ENCODE assay signal across 31 cellular contexts in the genomic region with DNA sequence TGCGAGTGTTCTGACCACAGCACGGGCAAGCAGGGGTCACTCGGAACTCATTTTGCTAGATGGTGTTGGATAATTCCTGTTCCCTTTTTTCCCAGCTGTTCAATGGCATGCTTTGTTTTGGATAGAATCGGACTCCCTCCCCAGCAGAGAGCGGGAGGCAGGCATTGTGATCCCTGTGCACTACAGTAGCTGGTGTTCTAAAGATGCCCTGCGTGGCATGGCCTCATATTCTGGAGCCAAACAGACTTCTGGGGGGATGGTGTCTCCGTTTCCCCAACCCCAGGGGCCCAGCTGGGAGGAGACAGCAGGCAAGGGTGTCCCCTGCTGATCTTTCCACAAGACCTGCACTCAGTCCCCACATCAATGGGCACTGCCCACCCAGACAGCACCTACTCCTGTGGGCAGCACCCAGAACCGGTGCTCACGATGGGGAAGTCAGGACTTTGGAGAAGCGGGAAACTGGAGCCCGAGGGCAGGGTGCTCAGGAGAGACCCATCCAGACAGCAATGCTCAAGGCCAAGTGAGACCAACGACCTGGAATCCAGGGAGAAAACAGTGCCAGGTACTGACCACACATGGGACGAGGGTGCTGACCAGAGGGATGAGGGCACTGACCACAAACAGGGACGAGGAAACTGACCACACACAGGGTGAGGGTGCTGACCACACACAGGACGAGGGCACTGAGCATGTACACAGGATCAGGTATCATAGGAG.
A peak's percentile ranks its signal among the peaks of the same experiment; 100 is the strongest.
DNase-seq lines count a peak whose midpoint lies in the region; ATAC-seq, FAIRE-seq and TF ChIP-seq lines count a peak whose summit lies in the region.
"Had no signal": no experiment of that assay in that cellular context is flagged by ENCODE, and none has a peak within 500 bp of the region (broad histone marks: within the 10 kb centered on the region; RNA-seq: fewer than 3 reads in every experiment).

No MANE protein-coding gene starts in this region.

- ATAC-seq in pancreas (no peak), lower lobe of right lung (no peak)
- ATAC-seq: activated naive CD4-positive, alpha-beta T cell treated with anti-CD3 and anti-CD28 coated beads, Interleukin-2, amount 50 U/mL, for 72 hours; CD8-positive, alpha-beta T cell; left lung; naive thymus-derived CD4-positive, alpha-beta T cell; SK-N-SH treated with all-trans-retinoic acid at 6 μM for 48 hours; T-helper 17 cell had no signal

- peaks cover 0 to 6% of the 10 kb centered on the region in 2 donors for H3K9me3 ChIP-seq in right atrium auricular region
- peaks cover 9% of the 10 kb centered on the region for H3K9me3 ChIP-seq in left ventricle myocardium inferior (replicated peaks)
- H3K9me3 ChIP-seq in pancreas: no peaks in the 10 kb centered on the region
- H3K9me3 ChIP-seq in lower lobe of right lung: no peaks in the 10 kb centered on the region
- H3K9me3 ChIP-seq: HAP-1, left lung, MG63, thoracic aorta had no signal

- intact Hi-C loops in left ventricle myocardium inferior (cut with micrococcal nuclease) (no loop called here), pancreas (cut with DNase I) (no loop called here), lower lobe of right lung (cut with DNase I) (no loop called here)

- H3K27me3 ChIP-seq in right atrium auricular region (no peaks in the 10 kb centered on the region), left ventricle myocardium inferior (ENCODE audit: low read depth) (peaks cover 60% of the 10 kb centered on the region), pancreas (no peaks in the 10 kb centered on the region), lower lobe of right lung (ENCODE audit: low read depth) (peaks cover 13% of the 10 kb centered on the region)
- H3K27me3 ChIP-seq: brain microvascular endothelial cell, MG63 had no signal

- no peak overlapping the region for H3K27ac ChIP-seq in right atrium auricular region
- H3K27ac ChIP-seq in left ventricle myocardium inferior (replicated peaks): no peak overlapping the region
- no peak overlapping the region for H3K27ac ChIP-seq in pancreas
- no peak overlapping the region for H3K27ac ChIP-seq in lower lobe of right lung
- H3K27ac ChIP-seq: brain microvascular endothelial cell, KMS-11, left lung, PC-9, skin epidermis, thoracic aorta had no signal

- in situ Hi-C loops in KBM-7 (cut with MboI; ENCODE audit: low pct_unique_long_range_greater_than_20kb, low sequenced_read_pairs): no loop called here

- FAIRE-seq in pancreas (lab: Jason Lieb, UNC): no peak
- FAIRE-seq: TTC549 had no signal

- H3K4me3 ChIP-seq in right atrium auricular region (no peak overlapping the region), left ventricle myocardium inferior (no peak overlapping the region), pancreas (no peak overlapping the region), lower lobe of right lung (no peak overlapping the region)
- H3K4me3 ChIP-seq: HAP-1, left lung, MG63, PC-9, skin epidermis, thoracic aorta had no signal

- 50 to 59% methylated on average over 15 of the region's 15 CpGs for WGBS in pancreas, 2 donors

- DNase-seq in right atrium auricular region (ENCODE audit: low spot score) (peak; percentile 28), left ventricle myocardium inferior (no peak), globus pallidus (ENCODE audit: low spot score) (peak; percentile 68), pons (ENCODE audit: low spot score) (peak; percentile 85), KBM-7 (no peak), pancreas (no peak), NCI-H510A (lab: John Stamatoyannopoulos, UW) (no peak), lower lobe of right lung (no peak)
- DNase-seq: activated CD4-positive, CD25-positive, alpha-beta regulatory T cell; brain microvascular endothelial cell; DMS 273 treated with DMSO at 0.1 percent for 48 hours; effector CD4-positive, alpha-beta T cell; immature natural killer cell; MG63; naive thymus-derived CD4-positive, alpha-beta T cell; NCI-H1105 treated with DMSO at 0.1 percent for 48 hours; NCI-H2029 treated with DMSO at 0.1 percent for 48 hours; NCI-H526 treated with DMSO at 0.1 percent for 48 hours; PC-9; Right ventricle myocardium superior; stimulated activated naive CD4-positive, alpha-beta T cell treated with Interleukin-2 at 50 U/mL for 16 hours; T-helper 17 cell had no signal

- H3K36me3 ChIP-seq in right atrium auricular region (no peaks in the 10 kb centered on the region), left ventricle myocardium inferior (no peaks in the 10 kb centered on the region), pancreas (no peaks in the 10 kb centered on the region), lower lobe of right lung (no peaks in the 10 kb centered on the region)
- H3K36me3 ChIP-seq: brain microvascular endothelial cell, HAP-1, left lung, MG63, thoracic aorta had no signal

- H3K4me1 ChIP-seq in right atrium auricular region (no peaks in the 10 kb centered on the region), left ventricle myocardium inferior (no peaks in the 10 kb centered on the region), pancreas (no peaks in the 10 kb centered on the region), lower lobe of right lung (no peaks in the 10 kb centered on the region)
- H3K4me1 ChIP-seq: HAP-1, left lung had no signal

- TF ChIP-seq CTCF in right atrium auricular region (IDR thresholded peaks at IDR 0.05): no peak
- TF ChIP-seq CTCF in left ventricle myocardium inferior (IDR thresholded peaks at IDR 0.05; ENCODE audit: borderline replicate concordance): no peak
- TF ChIP-seq CTCF in pancreas (IDR thresholded peaks at IDR 0.05): no peak
- TF ChIP-seq CTCF in lower lobe of right lung (IDR thresholded peaks at IDR 0.05): no peak

Comparison
In these comparisons a context has a peak if more than half of its experiments do, and no peak if none do; other contexts are left out.
1. DNase-seq: peak in right atrium auricular region (single experiment), globus pallidus (single experiment) and pons (single experiment); none in left ventricle myocardium inferior (single experiment), KBM-7 (single experiment), pancreas (0 of 6), NCI-H510A (single experiment) and lower lobe of right lung (single experiment).